ENCODE assay signal across 16 cellular contexts in the genomic region with DNA sequence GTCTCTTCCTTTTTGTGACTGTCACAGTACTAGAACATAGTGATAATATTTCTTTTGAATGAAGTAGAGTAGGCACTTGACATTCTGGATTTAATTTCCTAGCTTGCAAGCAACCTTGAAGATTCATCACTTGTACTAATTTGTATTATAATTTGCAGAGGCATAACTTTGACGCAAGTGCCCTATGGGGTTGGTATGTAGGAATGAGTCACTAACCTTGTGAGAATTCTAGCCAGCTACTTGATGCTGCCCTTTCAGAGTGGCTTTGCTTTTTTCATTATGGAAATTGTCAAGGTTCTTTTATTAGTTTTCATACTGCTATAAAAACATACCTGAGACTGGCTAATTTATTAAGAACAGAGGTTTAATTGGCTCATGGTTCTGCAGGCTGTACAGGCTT.
"Had no signal": no experiment of that assay in that cellular context is flagged by ENCODE, and none has a peak within 500 bp of the region (broad histone marks: within the 10 kb centered on the region; RNA-seq: fewer than 3 reads in every experiment).

No MANE protein-coding gene starts in this region.

- H3K27me3 ChIP-seq: adrenal gland, breast epithelium, dorsolateral prefrontal cortex, gastroesophageal sphincter, thyroid gland had no signal

- H3K27ac ChIP-seq: breast epithelium, dorsolateral prefrontal cortex, left ventricle myocardium inferior, thyroid gland, WERI-Rb-1 had no signal

- H3K4me3 Mint-ChIP-seq: activated CD8-positive, alpha-beta T cell treated with anti-CD3 and anti-CD28 coated beads, Interleukin-2, amount 10 ng/mL, durations not matched to agents 7 days and 5 days; natural killer cell treated with Interleukin-12 subunit alpha and Interleukin-12 subunit beta and Interleukin-15 and Interleukin-18, amount 100 ng/mL, for 72 hours had no signal

- ATAC-seq: activated CD8-positive, alpha-beta T cell treated with anti-CD3 and anti-CD28 coated beads, Interleukin-2, amount 10 ng/mL, durations not matched to agents 7 days and 5 days; gastroesophageal sphincter; natural killer cell treated with Interleukin-12 subunit alpha and Interleukin-12 subunit beta and Interleukin-15 and Interleukin-18, amount 100 ng/mL, for 72 hours had no signal

- DNase-seq: activated CD4-positive, alpha-beta T cell treated with anti-CD3 and anti-CD28 coated beads for 48 hours; activated CD8-positive, alpha-beta memory T cell treated with anti-CD3 and anti-CD28 coated beads, Interleukin-2, amount 50 U/mL, for 48 hours; activated CD8-positive, alpha-beta T cell treated with anti-CD3 and anti-CD28 coated beads, Interleukin-2, amount 10 ng/mL, durations not matched to agents 7 days and 5 days; activated naive CD4-positive, alpha-beta T cell treated with Interleukin-2 at 50 U/mL for 16 hours; dorsolateral prefrontal cortex; left ventricle myocardium inferior; mesenchymal stem cell; occipital lobe; stimulated activated CD4-positive, alpha-beta T cell treated with anti-CD3 and anti-CD28 coated beads, Interleukin-4, amount 100 ng/mL, for 24 hours; T-helper 1 cell; thyroid gland; WERI-Rb-1 had no signal

- H3K4me3 ChIP-seq: adrenal gland, breast epithelium, dorsolateral prefrontal cortex, gastroesophageal sphincter, left ventricle myocardium inferior, thyroid gland had no signal

- H3K36me3 ChIP-seq: adrenal gland, breast epithelium, thyroid gland, WERI-Rb-1 had no signal

- H3K27me3 Mint-ChIP-seq: natural killer cell treated with Interleukin-12 subunit alpha and Interleukin-12 subunit beta and Interleukin-15 and Interleukin-18, amount 100 ng/mL, for 72 hours had no signal

- H3K4me1 ChIP-seq: breast epithelium, thyroid gland had no signal

- H3K27ac Mint-ChIP-seq: activated CD8-positive, alpha-beta T cell treated with anti-CD3 and anti-CD28 coated beads, Interleukin-2, amount 10 ng/mL, durations not matched to agents 7 days and 5 days; natural killer cell treated with Interleukin-12 subunit alpha and Interleukin-12 subunit beta and Interleukin-15 and Interleukin-18, amount 100 ng/mL, for 72 hours had no signal

- H3K9me3 ChIP-seq: adrenal gland, thyroid gland had no signal
